In genomic region chr7:42074079-42074478, GRCh38 we compare ENCODE assay signal across 23 cellular contexts.
"Had no signal": no experiment of that assay in that cellular context is flagged by ENCODE, and none has a peak within 500 bp of the region (broad histone marks: within the 10 kb centered on the region; RNA-seq: fewer than 3 reads in every experiment).

No MANE protein-coding gene starts in this region.

- H3K9me3 Mint-ChIP-seq: activated CD4-positive, alpha-beta T cell treated with anti-CD3 and anti-CD28 coated beads, Interleukin-2, amount 10 ng/mL, durations not matched to agents 7 days and 5 days; activated CD8-positive, alpha-beta T cell treated with anti-CD3 and anti-CD28 coated beads for 36 hours; activated naive CD4-positive, alpha-beta T cell treated with anti-CD3 and anti-CD28 coated beads, Interleukin-2, amount 50 U/mL, for 72 hours; activated T-helper 2 cell treated with anti-CD3 and anti-CD28 coated beads, Interferon-gamma antibody, Interleukin-2, Interleukin-4, amounts not matched to agents 10 μg/mL and 5 μg/mL and 100 μg/mL, durations not matched to agents 14 hours and 24 hours and 36 hours; stimulated activated effector memory CD8-positive, alpha-beta T cell treated with anti-CD3 and anti-CD28 coated beads, Interleukin-12 subunit alpha, Interleukin-12 subunit beta, amount 100 ng/mL, for 72 hours; stimulated activated naive CD8-positive, alpha-beta T cell treated with anti-CD3 and anti-CD28 coated beads, Interleukin-15, Interleukin-2, amounts not matched to agents 100 ng/mL and 50 ng/mL, for 24 hours had no signal

- H3K36me3 Mint-ChIP-seq: activated naive CD4-positive, alpha-beta T cell treated with anti-CD3 and anti-CD28 coated beads, Interleukin-2, amount 50 U/mL, for 72 hours; naive thymus-derived CD4-positive, alpha-beta T cell; stimulated activated effector memory CD8-positive, alpha-beta T cell treated with anti-CD3 and anti-CD28 coated beads, Interleukin-12 subunit alpha, Interleukin-12 subunit beta, amount 100 ng/mL, for 72 hours had no signal

- H3K9me3 ChIP-seq: gastroesophageal sphincter, neutrophil had no signal

- H3K27me3 Mint-ChIP-seq: activated CD4-positive, alpha-beta T cell treated with anti-CD3 and anti-CD28 coated beads, Interleukin-2, amount 10 ng/mL, durations not matched to agents 7 days and 5 days; stimulated activated naive CD8-positive, alpha-beta T cell treated with anti-CD3 and anti-CD28 coated beads, Interleukin-15, Interleukin-2, amounts not matched to agents 100 ng/mL and 50 ng/mL, for 24 hours had no signal

- H3K4me1 Mint-ChIP-seq: activated CD4-positive, alpha-beta T cell treated with anti-CD3 and anti-CD28 coated beads, Interleukin-2, amount 10 ng/mL, durations not matched to agents 7 days and 5 days; naive thymus-derived CD4-positive, alpha-beta T cell; stimulated activated effector memory CD8-positive, alpha-beta T cell treated with anti-CD3 and anti-CD28 coated beads, Interleukin-12 subunit alpha, Interleukin-12 subunit beta, amount 100 ng/mL, for 72 hours had no signal

- H3K27ac ChIP-seq: coronary artery, dorsolateral prefrontal cortex, gastroesophageal sphincter, neutrophil, skin epidermis had no signal

- H3K27me3 ChIP-seq: gastroesophageal sphincter, hepatocyte, neutrophil had no signal

- H3K36me3 ChIP-seq: neutrophil had no signal

- DNase-seq: activated CD4-positive, alpha-beta T cell treated with anti-CD3 and anti-CD28 coated beads for 1 hour; activated CD4-positive, alpha-beta T cell treated with anti-CD3 and anti-CD28 coated beads, Interleukin-2, amount 10 ng/mL, durations not matched to agents 7 days and 5 days; activated CD8-positive, alpha-beta T cell treated with anti-CD3 and anti-CD28 coated beads for 36 hours; activated T-cell treated with anti-CD3 and anti-CD28 coated beads, Interleukin-2, amount 50 U/mL, for 48 hours; anterior cingulate cortex; dorsolateral prefrontal cortex; effector memory CD4-positive, alpha-beta T cell; erythroblast; left cardiac atrium; midbrain; naive thymus-derived CD4-positive, alpha-beta T cell; stimulated activated CD4-positive, alpha-beta T cell treated with anti-CD3 and anti-CD28 coated beads, Interleukin-12 subunit alpha, Interleukin-12 subunit beta, amount 100 ng/mL, for 4 hours; stimulated activated CD4-positive, alpha-beta T cell treated with anti-CD3 and anti-CD28 coated beads, Interleukin-4, amount 100 ng/mL, for 24 hours; T-helper 2 cell had no signal

- H3K4me3 ChIP-seq: coronary artery, dorsolateral prefrontal cortex, gastroesophageal sphincter, hepatocyte, skin epidermis had no signal

- H3K27ac Mint-ChIP-seq: activated CD4-positive, alpha-beta T cell treated with anti-CD3 and anti-CD28 coated beads, Interleukin-2, amount 10 ng/mL, durations not matched to agents 7 days and 5 days; activated CD8-positive, alpha-beta T cell treated with anti-CD3 and anti-CD28 coated beads for 36 hours; activated naive CD4-positive, alpha-beta T cell treated with anti-CD3 and anti-CD28 coated beads, Interleukin-2, amount 50 U/mL, for 72 hours; activated T-helper 2 cell treated with anti-CD3 and anti-CD28 coated beads, Interferon-gamma antibody, Interleukin-2, Interleukin-4, amounts not matched to agents 10 μg/mL and 5 μg/mL and 100 μg/mL, durations not matched to agents 14 hours and 24 hours and 36 hours; naive thymus-derived CD4-positive, alpha-beta T cell; stimulated activated effector memory CD8-positive, alpha-beta T cell treated with anti-CD3 and anti-CD28 coated beads, Interleukin-12 subunit alpha, Interleukin-12 subunit beta, amount 100 ng/mL, for 72 hours; stimulated activated naive CD8-positive, alpha-beta T cell treated with anti-CD3 and anti-CD28 coated beads, Interleukin-15, Interleukin-2, amounts not matched to agents 100 ng/mL and 50 ng/mL, for 24 hours had no signal

- H3K4me3 Mint-ChIP-seq: activated CD4-positive, alpha-beta T cell treated with anti-CD3 and anti-CD28 coated beads, Interleukin-2, amount 10 ng/mL, durations not matched to agents 7 days and 5 days; activated CD8-positive, alpha-beta T cell treated with anti-CD3 and anti-CD28 coated beads for 36 hours; naive thymus-derived CD4-positive, alpha-beta T cell; stimulated activated effector memory CD8-positive, alpha-beta T cell treated with anti-CD3 and anti-CD28 coated beads, Interleukin-12 subunit alpha, Interleukin-12 subunit beta, amount 100 ng/mL, for 72 hours; stimulated activated naive CD8-positive, alpha-beta T cell treated with anti-CD3 and anti-CD28 coated beads, Interleukin-15, Interleukin-2, amounts not matched to agents 100 ng/mL and 50 ng/mL, for 24 hours had no signal
